ENCODE assay signal across 19 cellular contexts in genomic region chr17:60527701-60528100, GRCh38. TPM values are rescaled to one million over a fixed set of nuclear protein-coding genes. Genes with fewer than 3 reads are reported as not detected.
DNase-seq lines count a peak whose midpoint lies in the region; ATAC-seq and TF ChIP-seq lines count a peak whose summit lies in the region.
"Had no signal": no experiment of that assay in that cellular context is flagged by ENCODE, and none has a peak within 500 bp of the region (broad histone marks: within the 10 kb centered on the region; RNA-seq: fewer than 3 reads in every experiment).

No MANE protein-coding gene starts in this region.

- BruUV-seq in MCF 10A (replicated peaks; lab: Mats Ljungman, UMichigan) = no TSS peak
- BruUV-seq in mammary epithelial cell (replicated peaks; lab: Mats Ljungman, UMichigan) = no TSS peak

- H3K36me3 ChIP-seq in mammary epithelial cell (ENCODE audit: insufficient read depth, low read length) (peaks cover 2% of the 10 kb centered on the region), esophagus muscularis mucosa (no peaks in the 10 kb centered on the region)
- H3K36me3 ChIP-seq: vagina had no signal

- peaks cover 15% of the 10 kb centered on the region for H3K4me1 ChIP-seq in mammary epithelial cell (ENCODE audit: insufficient read depth, low read length)
- H3K4me1 ChIP-seq in esophagus muscularis mucosa = peaks cover 22 to 31% (median 28%) of the 10 kb centered on the region in 4 donors

- 100% methylated on average over 2 of the region's 2 CpGs for WGBS in mammary epithelial cell (ENCODE audit: low coverage, missing lambda C conversion rate)
- WGBS in esophagus muscularis mucosa = 100% methylated on average over 2 of the region's 2 CpGs

- H3K4me3 Mint-ChIP-seq in MCF 10A (ENCODE audit: unreplicated experiment) = peak overlapping the region; percentile 23
- H3K4me3 Mint-ChIP-seq in WTC11 = peak overlapping the region; percentile 98
- peak overlapping the region; percentile 48 for H3K4me3 Mint-ChIP-seq in type B pancreatic cell

- H3K4me3 ChIP-seq in mammary epithelial cell (replicated peaks in 1 of 3; ENCODE audit: insufficient read depth in 1 of 3, low read depth in 2 of 3, low read length in 3 of 3) (no peak overlapping the region), esophagus muscularis mucosa (no peak overlapping the region)
- H3K4me3 ChIP-seq: vagina had no signal

- no peak for ATAC-seq in WTC11
- ATAC-seq: HCT116; stimulated activated memory B cell treated with anti-CD40 and anti-IgM and Interleukin-4, amounts not matched to agents 10 μg/mL and 1 μg/mL and 100 μg/mL, for 72 hours had no signal

- H2AFZ ChIP-seq in mammary epithelial cell (ENCODE audit: low read depth, low read length) = no peak overlapping the region

- no peak overlapping the region for H3K9ac ChIP-seq in mammary epithelial cell (ENCODE audit: insufficient read depth, low read length)

- intact Hi-C loops in MCF 10A (cut with micrococcal nuclease) (no loop called here), mammary epithelial cell (cut with micrococcal nuclease) (no loop called here), esophagus muscularis mucosa (cut with DNase I) (loop anchor here (10.0 kb wide), 1 partner anchor 63 kb away; no protein-coding TSS in a partner anchor)

- dilution Hi-C loops in mammary epithelial cell (cut with HindIII; ENCODE audit: low sequenced_read_pairs) = no loop called here

- H3K36me3 Mint-ChIP-seq in MCF 10A (ENCODE audit: insufficient read depth, unreplicated experiment) (no peaks in the 10 kb centered on the region), WTC11 (peaks cover 19% of the 10 kb centered on the region), type B pancreatic cell (peaks cover 4% of the 10 kb centered on the region)
- H3K36me3 Mint-ChIP-seq: stimulated activated memory B cell treated with anti-CD40 and anti-IgM and Interleukin-4, amounts not matched to agents 10 μg/mL and 1 μg/mL and 100 μg/mL, for 72 hours had no signal

- peaks cover 44% of the 10 kb centered on the region for H3K79me2 ChIP-seq in mammary epithelial cell (ENCODE audit: insufficient read depth, low read length)

- H3K4me1 Mint-ChIP-seq in MCF 10A (ENCODE audit: insufficient read depth, unreplicated experiment) (peaks cover 13% of the 10 kb centered on the region), WTC11 (peaks cover 15% of the 10 kb centered on the region), type B pancreatic cell (ENCODE audit: unreplicated experiment) (peaks cover 14% of the 10 kb centered on the region)

- H3K9me3 Mint-ChIP-seq in MCF 10A (ENCODE audit: unreplicated experiment) (no peaks in the 10 kb centered on the region), WTC11 (peaks cover 24% of the 10 kb centered on the region; the same call in 1 of the 2 replicates), type B pancreatic cell (peaks cover 10% of the 10 kb centered on the region)
- H3K9me3 Mint-ChIP-seq: stimulated activated memory B cell treated with anti-CD40 and anti-IgM and Interleukin-4, amounts not matched to agents 10 μg/mL and 1 μg/mL and 100 μg/mL, for 72 hours had no signal

- H3K27me3 ChIP-seq in mammary epithelial cell (ENCODE audit: insufficient read depth, low read length) = no peaks in the 10 kb centered on the region
- no peaks in the 10 kb centered on the region for H3K27me3 ChIP-seq in esophagus muscularis mucosa
- H3K27me3 ChIP-seq: SJSA1, testis, vagina had no signal

- no peak for TF ChIP-seq EP300 in esophagus muscularis mucosa (IDR thresholded peaks at IDR 0.05)

- CTCF ChIA-PET in MCF 10A (lab: Yijun Ruan, JAX) = no interaction called here
- CTCF ChIA-PET in mammary epithelial cell (lab: Charles Lee; ENCODE audit: low non-redundant PET) = no interaction called here
- CTCF ChIA-PET in WTC11 (lab: Charles Lee) = no interaction called here

- H3K27ac ChIP-seq in mammary epithelial cell (ENCODE audit: insufficient read depth, low read depth, low read length) (no peak overlapping the region), esophagus muscularis mucosa (replicated peaks in 1 of 4) (no peak overlapping the region)
- H3K27ac ChIP-seq: SJSA1, testis, vagina had no signal

- no peak for DNase-seq in MCF 10A (ENCODE audit: unreplicated experiment)
- DNase-seq in mammary epithelial cell = no peak
- no peak for DNase-seq in WTC11 (ENCODE audit: low spot score)
- peak; percentile 19 for DNase-seq in esophagus muscularis mucosa (ENCODE audit: extremely low spot score)
- DNase-seq in type B pancreatic cell (ENCODE audit: extremely low spot score, unreplicated experiment) = no peak
- no peak for DNase-seq in stimulated activated CD4-positive, alpha-beta T cell treated with anti-CD3 and anti-CD28 coated beads, Interleukin-1b, Interleukin-23, amount 100 ng/mL, for 48 hours
- DNase-seq in NCI-H345 (lab: John Stamatoyannopoulos, UW) = no peak
- DNase-seq: activated naive CD4-positive, alpha-beta T cell treated with anti-CD3 and anti-CD28 coated beads, Interleukin-2, amount 50 U/mL, for 16 hours; cerebellar nuclear complex; DMS53; NCI-H1092 treated with DMSO at 0.1 percent for 48 hours; NCI-H1930; NCI-H526 treated with DMSO at 0.1 percent for 48 hours; stimulated activated CD4-positive, alpha-beta T cell treated with anti-CD3 and anti-CD28 coated beads, Interleukin-2, amount 100 ng/mL, for 48 hours; testis had no signal

- POLR2A ChIA-PET in MCF 10A (lab: Yijun Ruan, JAX) = interaction anchor here (0.6 to 6.4 kb wide), 8 partner anchors 31 to 387 kb away, joined by 3 to 113 read pairs (median 5); partner anchors contain the start of gene PPM1D
- POLR2A ChIA-PET in WTC11 (lab: Charles Lee) = no interaction called here

- TF ChIP-seq CTCF in MCF 10A (IDR thresholded peaks at IDR 0.05; ENCODE audit: unreplicated experiment) = no peak
- TF ChIP-seq CTCF in mammary epithelial cell (conservative IDR thresholded peaks at IDR 0.05 in 1 of 2, IDR thresholded peaks at IDR 0.05 in 1 of 2; ENCODE audit: extremely low read depth in 1 of 2, insufficient read depth in 1 of 2, low read depth in 1 of 2, low read length in 2 of 2) = no peak
- no peak for TF ChIP-seq CTCF in WTC11 (IDR thresholded peaks at IDR 0.05)
- TF ChIP-seq CTCF in esophagus muscularis mucosa (IDR thresholded peaks at IDR 0.05) = no peak
- no peak for TF ChIP-seq CTCF in type B pancreatic cell (conservative IDR thresholded peaks at IDR 0.05)

- H3K27ac Mint-ChIP-seq in MCF 10A (ENCODE audit: low read depth, unreplicated experiment) (no peak overlapping the region), WTC11 (no peak overlapping the region), type B pancreatic cell (no peak overlapping the region)
- H3K27ac Mint-ChIP-seq: stimulated activated memory B cell treated with anti-CD40 and anti-IgM and Interleukin-4, amounts not matched to agents 10 μg/mL and 1 μg/mL and 100 μg/mL, for 72 hours had no signal

- H3K9me3 ChIP-seq in mammary epithelial cell (replicated peaks; ENCODE audit: insufficient read depth, low read length) (no peaks in the 10 kb centered on the region), esophagus muscularis mucosa (no peaks in the 10 kb centered on the region)
- H3K9me3 ChIP-seq: SJSA1, testis, vagina had no signal

- no peak overlapping the region for H3K4me2 ChIP-seq in mammary epithelial cell (ENCODE audit: insufficient read depth, low read depth, low read length)

- in situ Hi-C loops in mammary epithelial cell (cut with MboI; ENCODE audit: low sequenced_read_pairs in 2 of 2) = loop anchor here in 1 of 2 donors (5.0 kb wide), 1 partner anchor 45 kb away; no protein-coding TSS in a partner anchor

- H4K20me1 ChIP-seq in mammary epithelial cell (ENCODE audit: insufficient read depth, low read length) = no peaks in the 10 kb centered on the region

- no peak for TF ChIP-seq POLR2A in esophagus muscularis mucosa (IDR thresholded peaks at IDR 0.05; ENCODE audit: low read depth)

- H3K27me3 Mint-ChIP-seq in MCF 10A (ENCODE audit: insufficient read depth, unreplicated experiment) (no peaks in the 10 kb centered on the region), WTC11 (ENCODE audit: low read depth) (no peaks in the 10 kb centered on the region), type B pancreatic cell (no peaks in the 10 kb centered on the region)
- H3K27me3 Mint-ChIP-seq: stimulated activated memory B cell treated with anti-CD40 and anti-IgM and Interleukin-4, amounts not matched to agents 10 μg/mL and 1 μg/mL and 100 μg/mL, for 72 hours had no signal

TF ChIP-seq in WTC11, 78 proteins besides CTCF, POLR2A, EP300 and RAD21 (continues in another document):
- TF ChIP-seq ZNF396 (CRISPR knock-in tag; IDR thresholded peaks at IDR 0.05; ENCODE audit: borderline replicate concordance) (no peak), CREM (CRISPR knock-in tag; IDR thresholded peaks at IDR 0.05) (no peak), FOXJ3 (CRISPR knock-in tag; IDR thresholded peaks at IDR 0.05; ENCODE audit: borderline replicate concordance) (no peak), GABPB1 (CRISPR knock-in tag; IDR thresholded peaks at IDR 0.05) (no peak), NR1H2 (CRISPR knock-in tag; IDR thresholded peaks at IDR 0.05) (no peak)
- TF ChIP-seq, protein P1, sequence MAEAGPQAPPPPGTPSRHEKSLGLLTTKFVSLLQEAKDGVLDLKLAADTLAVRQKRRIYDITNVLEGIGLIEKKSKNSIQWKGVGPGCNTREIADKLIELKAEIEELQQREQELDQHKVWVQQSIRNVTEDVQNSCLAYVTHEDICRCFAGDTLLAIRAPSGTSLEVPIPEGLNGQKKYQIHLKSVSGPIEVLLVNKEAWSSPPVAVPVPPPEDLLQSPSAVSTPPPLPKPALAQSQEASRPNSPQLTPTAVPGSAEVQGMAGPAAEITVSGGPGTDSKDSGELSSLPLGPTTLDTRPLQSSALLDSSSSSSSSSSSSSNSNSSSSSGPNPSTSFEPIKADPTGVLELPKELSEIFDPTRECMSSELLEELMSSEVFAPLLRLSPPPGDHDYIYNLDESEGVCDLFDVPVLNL (CRISPR knock-in tag; IDR thresholded peaks at IDR 0.05; ENCODE audit: borderline replicate concordance, low read depth) = no peak
- TF ChIP-seq, protein P2, sequence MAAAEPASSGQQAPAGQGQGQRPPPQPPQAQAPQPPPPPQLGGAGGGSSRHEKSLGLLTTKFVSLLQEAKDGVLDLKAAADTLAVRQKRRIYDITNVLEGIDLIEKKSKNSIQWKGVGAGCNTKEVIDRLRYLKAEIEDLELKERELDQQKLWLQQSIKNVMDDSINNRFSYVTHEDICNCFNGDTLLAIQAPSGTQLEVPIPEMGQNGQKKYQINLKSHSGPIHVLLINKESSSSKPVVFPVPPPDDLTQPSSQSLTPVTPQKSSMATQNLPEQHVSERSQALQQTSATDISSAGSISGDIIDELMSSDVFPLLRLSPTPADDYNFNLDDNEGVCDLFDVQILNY (CRISPR knock-in tag; IDR thresholded peaks at IDR 0.05) = no peak

RNA-seq across cellular contexts. Expression of gene APPBP2, which starts 1.7 kb away (rescaled TPM):
- total RNA-seq in MCF 10A (2022) = 33.1 and 39.6 TPM in 2 replicates
- 10 to 100 TPM; 31.2 to 38.1 TPM for total RNA-seq in mammary epithelial cell
- polyA plus RNA-seq in mammary epithelial cell = 9.4 TPM
- 25.2 TPM for polyA minus RNA-seq in mammary epithelial cell
- total RNA-seq in WTC11 (2021) = 15.3 to 17.1 TPM (median 16.8 TPM) in 3 replicates
- total RNA-seq in esophagus muscularis mucosa = 10 to 100 TPM; 24.9 to 35.4 (median 27.9) TPM
- total RNA-seq in type B pancreatic cell (ENCODE audit: low replicate concordance) = 44.8 and 66.4 TPM in 2 replicates

Comparison
In these comparisons a context has a peak if more than half of its experiments do, and no peak if none do; other contexts are left out.
1. H3K4me3 Mint-ChIP-seq: peak in every context shown above with its lines; median percentile 98 in WTC11; 48 in type B pancreatic cell; 23 in MCF 10A.